8 cellular contexts compared by ENCODE assay signal in genomic region chr4:49096627-49097026, GRCh38.
A peak's percentile ranks its signal among the peaks of the same experiment; 100 is the strongest.
DNase-seq lines count a peak whose midpoint lies in the region; ATAC-seq and TF ChIP-seq lines count a peak whose summit lies in the region.
"Not testable (repeated sequence)": the region's sequence is repeated elsewhere in the genome, so short reads cannot be mapped to it uniquely, and the experiment has no call there.

No MANE protein-coding gene starts in this region.

- not testable (repeated sequence) for H3K36me3 ChIP-seq in GM23338 (ENCODE audit: insufficient read depth)

- not testable (repeated sequence) for H3K9me3 ChIP-seq in right cardiac atrium (ENCODE audit: control insufficient read depth, low read length)

- H3K27ac Mint-ChIP-seq in GM23338; activated T-cell treated with anti-CD3 and anti-CD28 coated beads, Interleukin-2, amount 50 U/mL, for 72 hours: not testable (repeated sequence)

- H4K20me1 ChIP-seq in GM23338 (replicated peaks; ENCODE audit: insufficient read depth), result not testable (repeated sequence)

- not testable (repeated sequence) for H3K4me3 ChIP-seq in GM23338; right cardiac atrium (ENCODE audit: low read length)

- H3K9me2 ChIP-seq in GM23338 (ENCODE audit: insufficient read depth), result not testable (repeated sequence)

- not testable (repeated sequence) for H2AFZ ChIP-seq in GM23338

- not testable (repeated sequence) for DNase-seq in GM23338 (ENCODE audit: low spot score); activated T-cell treated with anti-CD3 and anti-CD28 coated beads, Interleukin-2, amount 50 U/mL, for 72 hours; right cardiac atrium; sciatic nerve (ENCODE audit: low spot score)

- H3K4me1 Mint-ChIP-seq in GM23338; activated T-cell treated with anti-CD3 and anti-CD28 coated beads, Interleukin-2, amount 50 U/mL, for 72 hours (ENCODE audit: low read depth): not testable (repeated sequence)

- peaks cover 81% of the 10 kb centered on the region for H3K9me3 Mint-ChIP-seq in GM23338
- peaks cover 61 to 63% of the 10 kb centered on the region in 2 donors for H3K9me3 Mint-ChIP-seq in activated T-cell treated with anti-CD3 and anti-CD28 coated beads, Interleukin-2, amount 50 U/mL, for 72 hours

- H3K27me3 ChIP-seq in GM23338 (ENCODE audit: insufficient read depth); right cardiac atrium (ENCODE audit: control insufficient read depth, insufficient read depth): not testable (repeated sequence)

- H3K4me3 Mint-ChIP-seq in GM23338; activated T-cell treated with anti-CD3 and anti-CD28 coated beads, Interleukin-2, amount 50 U/mL, for 72 hours: not testable (repeated sequence)

- H3K4me1 ChIP-seq in GM23338 (ENCODE audit: insufficient read depth); right cardiac atrium (ENCODE audit: control insufficient read depth, insufficient read depth, low read length): not testable (repeated sequence)

- H3K36me3 Mint-ChIP-seq in GM23338 (ENCODE audit: low read depth), result peaks cover 69% of the 10 kb centered on the region
- H3K36me3 Mint-ChIP-seq in activated T-cell treated with anti-CD3 and anti-CD28 coated beads, Interleukin-2, amount 50 U/mL, for 72 hours (ENCODE audit: insufficient read depth in 2 of 2), result peaks cover 64 to 73% of the 10 kb centered on the region in 2 donors

- H3K27ac ChIP-seq in GM23338 (ENCODE audit: low read depth); right cardiac atrium (ENCODE audit: low read length): not testable (repeated sequence)

- H3K27me3 Mint-ChIP-seq in GM23338 (ENCODE audit: insufficient read depth, low read depth, poor library complexity), result peaks cover 62% of the 10 kb centered on the region
- not testable (repeated sequence) for H3K27me3 Mint-ChIP-seq in activated T-cell treated with anti-CD3 and anti-CD28 coated beads, Interleukin-2, amount 50 U/mL, for 72 hours (ENCODE audit: low read depth)

- not testable (repeated sequence) for TF ChIP-seq CTCF in GM23338 (conservative IDR thresholded peaks at IDR 0.05; ENCODE audit: low read depth in 2 of 2)

- H3K79me2 ChIP-seq in GM23338 (replicated peaks; ENCODE audit: insufficient read depth), result not testable (repeated sequence)

- ATAC-seq in GM18508 (IDR thresholded peaks at IDR 0.05; ENCODE audit: insufficient read depth, unreplicated experiment) (peak; percentile 23), GM19397 (IDR thresholded peaks at IDR 0.05; ENCODE audit: unreplicated experiment) (peak; percentile 29), GM23338 (peak; percentile 46; the same call in 2 of the 3 replicates), HG02981 (IDR thresholded peaks at IDR 0.05; ENCODE audit: unreplicated experiment) (peak; percentile 27), HG03469 (IDR thresholded peaks at IDR 0.05; ENCODE audit: unreplicated experiment) (peak; percentile 29), right cardiac atrium (peak; percentile 63 to 77), sciatic nerve (peak; percentile 72)
- peak; percentile 36 to 45 for ATAC-seq in activated T-cell treated with anti-CD3 and anti-CD28 coated beads, Interleukin-2, amount 50 U/mL, for 72 hours (replicated peaks in 1 of 2)

- not testable (repeated sequence) for H3K4me2 ChIP-seq in GM23338

- intact Hi-C loops in right cardiac atrium (cut with DNase I); sciatic nerve (cut with DNase I): not testable (repeated sequence)

- not testable (repeated sequence) for H3F3A ChIP-seq in GM23338 (replicated peaks; ENCODE audit: low read depth)

- 68% methylated on average over 8 of the region's 8 CpGs for WGBS in right cardiac atrium
